Comparison of ENCODE assay signal across 8 cellular contexts in genomic region chr7:80659120-80660055, GRCh38. TPM values are rescaled to one million over a fixed set of nuclear protein-coding genes. Genes with fewer than 3 reads are reported as not detected.
DNase-seq lines count a peak whose midpoint lies in the region; ATAC-seq and TF ChIP-seq lines count a peak whose summit lies in the region.

No MANE protein-coding gene starts in this region.

- TF ChIP-seq CTCF in GM10248 (IDR thresholded peaks at IDR 0.05; ENCODE audit: control extremely low read depth, extremely low read depth, low read depth, missing control alignments) (peak; percentile 60), HFFc6 (IDR thresholded peaks at IDR 0.05) (peak; percentile 94)

- no peaks in the 10 kb centered on the region for H3K27me3 ChIP-seq in naive thymus-derived CD4-positive, alpha-beta T cell (ENCODE audit: control insufficient read depth in 2 of 2, insufficient read depth in 2 of 2, low read length in 2 of 2)

- peak overlapping the region; percentile 31 for H3K4me3 Mint-ChIP-seq in HFFc6
- H3K4me3 Mint-ChIP-seq in naive thymus-derived CD4-positive, alpha-beta T cell: no peak overlapping the region

- H3K9me3 ChIP-seq in naive thymus-derived CD4-positive, alpha-beta T cell (ENCODE audit: control insufficient read depth in 2 of 3, low read length in 3 of 3): no peaks in the 10 kb centered on the region

- CTCF ChIA-PET in GM10248 (lab: Yijun Ruan, JAX): interaction anchor here (0.7 to 1.7 kb wide), 14 partner anchors 8 to 809 kb away, joined by 3 to 12 read pairs (median 4); no protein-coding TSS in a partner anchor
- CTCF ChIA-PET in naive thymus-derived CD4-positive, alpha-beta T cell (lab: Charles Lee): interaction anchor here (0.9 to 1.4 kb wide), 2 partner anchors 9 to 599 kb away, joined by 4 to 5 read pairs; no protein-coding TSS in a partner anchor

- DNase-seq in GM10248 (ENCODE audit: extremely low spot score) (peak; percentile 24), HFFc6 (peak; percentile 37), NCI-H748 treated with DMSO at 0.1 percent for 48 hours (lab: John Stamatoyannopoulos, UW) (peak; percentile 48), dedifferentiated amniotic fluid mesenchymal stem cell (ENCODE audit: extremely low spot score) (peak; percentile 67), GM19240 (ENCODE audit: insufficient read length, low spot score) (no peak)
- DNase-seq in naive thymus-derived CD4-positive, alpha-beta T cell: peak in 4 of 9 donors; percentile 1 to 16 (median 14)
- no peak for DNase-seq in activated effector memory CD4-positive, alpha-beta T cell treated with anti-CD3 and anti-CD28 coated beads, Interleukin-2, amount 50 U/mL, for 16 hours
- no peak for DNase-seq in effector CD8-positive, alpha-beta T cell (lab: John Stamatoyannopoulos, UW)

- H3K27ac Mint-ChIP-seq in HFFc6: peak overlapping the region; percentile 70
- H3K27ac Mint-ChIP-seq in naive thymus-derived CD4-positive, alpha-beta T cell: no peak overlapping the region

- H3K4me1 Mint-ChIP-seq in HFFc6 (ENCODE audit: low read depth): peaks cover 36% of the 10 kb centered on the region
- no peaks in the 10 kb centered on the region for H3K4me1 Mint-ChIP-seq in naive thymus-derived CD4-positive, alpha-beta T cell

- no peaks in the 10 kb centered on the region for H3K27me3 Mint-ChIP-seq in HFFc6 (ENCODE audit: insufficient read depth)
- H3K27me3 Mint-ChIP-seq in naive thymus-derived CD4-positive, alpha-beta T cell: peaks cover 0 to 6% (median 0%) of the 10 kb centered on the region in 5 donors

- ATAC-seq in naive thymus-derived CD4-positive, alpha-beta T cell: peak; percentile 58

- POLR2A ChIA-PET in GM10248 (lab: Yijun Ruan, JAX): no interaction called here
- POLR2A ChIA-PET in naive thymus-derived CD4-positive, alpha-beta T cell (lab: Charles Lee): interaction anchor here (1.1 kb wide), 1 partner anchor 19 kb away, joined by 3 read pairs; no protein-coding TSS in a partner anchor

- no peak overlapping the region for H3K4me3 ChIP-seq in naive thymus-derived CD4-positive, alpha-beta T cell (ENCODE audit: low read length)

- no peaks in the 10 kb centered on the region for H3K4me1 ChIP-seq in naive thymus-derived CD4-positive, alpha-beta T cell (ENCODE audit: control insufficient read depth in 2 of 2, insufficient read depth in 2 of 2, low read length in 2 of 2)

- no peaks in the 10 kb centered on the region for H3K9me3 Mint-ChIP-seq in HFFc6
- no peaks in the 10 kb centered on the region for H3K9me3 Mint-ChIP-seq in naive thymus-derived CD4-positive, alpha-beta T cell

- no peaks in the 10 kb centered on the region for H3K36me3 ChIP-seq in naive thymus-derived CD4-positive, alpha-beta T cell (ENCODE audit: control insufficient read depth in 2 of 3, insufficient read depth in 3 of 3, low read length in 3 of 3)

- H3K27ac ChIP-seq in naive thymus-derived CD4-positive, alpha-beta T cell (ENCODE audit: low read depth, low read length): no peak overlapping the region

- H3K36me3 Mint-ChIP-seq in HFFc6 (ENCODE audit: low read depth): no peaks in the 10 kb centered on the region
- H3K36me3 Mint-ChIP-seq in naive thymus-derived CD4-positive, alpha-beta T cell: no peaks in the 10 kb centered on the region

- intact Hi-C loops in naive thymus-derived CD4-positive, alpha-beta T cell (cut with micrococcal nuclease): loop anchor here (1.0 to 10.0 kb wide), 4 partner anchors 231 to 1385 kb away; no protein-coding TSS in a partner anchor

RNA-seq across cellular contexts. Expression of gene CD36, which starts 20.9 kb away (rescaled TPM):
- total RNA-seq in HFFc6 (2021; fragmentation: NEBNext Ultra II Directional; extraction: Animal tissue kit (Norgen Biotek cat#: 25700)): 1 to 10 TPM in 3 of 6 experiments, under 1 TPM in 3; 0.74 to 3.5 (median 1.1) TPM
- 100 to 1,000 TPM in 1 of 5 experiments, 1 to 10 TPM in 3, not detected in 1; 3.0 to 109 (median 6.3) TPM for total RNA-seq in naive thymus-derived CD4-positive, alpha-beta T cell
- polyA plus RNA-seq in naive thymus-derived CD4-positive, alpha-beta T cell: 1 to 10 TPM in 1 of 2 donors, under 1 TPM in 1; 0.16 to 1.2 TPM

Comparison
In these comparisons a context has a peak if more than half of its experiments do, and no peak if none do; other contexts are left out.
1. DNase-seq: peak in GM10248 (single experiment), HFFc6 (single experiment), NCI-H748 treated with DMSO at 0.1 percent for 48 hours (single experiment) and dedifferentiated amniotic fluid mesenchymal stem cell (single experiment); none in activated effector memory CD4-positive, alpha-beta T cell treated with anti-CD3 and anti-CD28 coated beads, Interleukin-2, amount 50 U/mL, for 16 hours (single experiment), effector CD8-positive, alpha-beta T cell (single experiment) and GM19240 (single experiment).